Comparison of ENCODE assay signal across 8 cellular contexts in the genomic region with DNA sequence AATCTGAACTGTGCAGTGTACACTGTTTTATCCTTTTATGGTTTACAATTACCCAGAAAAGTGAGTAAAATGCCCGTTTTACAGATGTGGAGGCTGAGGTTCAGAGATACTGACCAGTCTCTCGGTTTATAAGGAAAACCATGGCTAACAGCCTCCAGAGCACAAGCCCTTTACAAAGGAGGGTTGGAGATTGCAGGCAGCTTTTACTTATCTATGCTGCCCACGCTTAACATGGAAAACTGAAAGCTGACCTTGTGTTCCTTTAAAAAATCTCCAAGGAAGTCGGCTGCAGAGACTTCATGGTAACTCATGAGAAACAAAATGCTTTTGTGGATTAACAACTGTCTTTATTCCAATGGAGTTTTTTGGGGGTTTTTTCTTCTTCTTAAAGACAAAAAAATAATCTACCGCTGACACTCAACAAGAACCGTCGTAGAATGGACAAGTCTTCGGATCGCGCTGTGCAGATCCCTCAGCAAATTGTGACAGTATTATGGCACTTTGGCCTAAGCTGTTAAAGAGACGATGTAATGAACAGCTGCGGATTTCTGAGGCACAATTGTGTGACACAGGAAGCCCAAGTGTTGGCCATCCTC. TPM values are rescaled to one million over a fixed set of nuclear protein-coding genes. Genes with fewer than 3 reads are reported as not detected.
DNase-seq lines count a peak whose midpoint lies in the region; TF ChIP-seq lines count a peak whose summit lies in the region.

No MANE protein-coding gene starts in this region.

- H3K27ac ChIP-seq in KMS-11 (peak overlapping the region; percentile 35; the same call in 1 of the 2 replicates), mucosa of rectum (ENCODE audit: low read depth in 2 of 2, low read length in 2 of 2) (peak overlapping the region; percentile 94 to 98)

- CTCF ChIA-PET in Caco-2 (lab: Charles Lee), result interaction anchor here (1.8 kb wide), 1 partner anchor 33 kb away, joined by 8 read pairs; no protein-coding TSS in a partner anchor
- CTCF ChIA-PET in GM10248 (lab: Yijun Ruan, JAX), result interaction anchor here (1.1 to 3.7 kb wide), 6 partner anchors 9 to 103 kb away, joined by 3 to 15 read pairs (median 5); a partner anchor contains a TSS

- no peaks in the 10 kb centered on the region for H3K27me3 ChIP-seq in Caco-2 (replicated peaks; ENCODE audit: control insufficient read depth, insufficient read depth, low read length)
- H3K27me3 ChIP-seq in KMS-11 (ENCODE audit: insufficient read depth, low read depth), result peaks cover 7% of the 10 kb centered on the region; the same call in 1 of the 2 replicates
- H3K27me3 ChIP-seq in mucosa of rectum (ENCODE audit: control insufficient read depth in 2 of 2, insufficient read depth in 2 of 2, low read length in 2 of 2), result no peaks in the 10 kb centered on the region

- H3K4me3 ChIP-seq in Caco-2 (ENCODE audit: low read depth, low read length) (peak overlapping the region; percentile 45), KMS-11 (IDR thresholded peaks at IDR 0.05; ENCODE audit: insufficient read depth, low read depth, low read length) (no peak overlapping the region), cardiac fibroblast (replicated peaks in 1 of 2; ENCODE audit: low read depth in 2 of 2, low read length in 2 of 2) (peak overlapping the region; percentile 33 to 53), mucosa of rectum (ENCODE audit: low read length in 2 of 2) (peak overlapping the region; percentile 92 to 100)

- intact Hi-C loops in Caco-2 (cut with micrococcal nuclease; ENCODE audit: unreplicated experiment), result loop anchor here (2.0 kb wide), 1 partner anchor 31 kb away; no protein-coding TSS in a partner anchor

- H3K27me3 Mint-ChIP-seq in Caco-2 (ENCODE audit: insufficient read depth, unreplicated experiment), result no peaks in the 10 kb centered on the region

- H2AFZ ChIP-seq in KMS-11 (ENCODE audit: low read depth), result peak overlapping the region; percentile 97

- H3K4me2 ChIP-seq in KMS-11, result peak overlapping the region; percentile 86

- H4K20me1 ChIP-seq in KMS-11 (ENCODE audit: insufficient read depth), result no peaks in the 10 kb centered on the region

- DNase-seq in Caco-2 (no peak), cardiac fibroblast (ENCODE audit: low read depth in 2 of 2) (peak in 1 of 2 donors; percentile 71), cerebellar cortex (ENCODE audit: low spot score) (no peak), NCI-H226 (no peak), SIG-M5 (lab: John Stamatoyannopoulos, UW) (no peak), GM10248 (ENCODE audit: extremely low spot score) (no peak)

- peak overlapping the region; percentile 91 for H3K27ac Mint-ChIP-seq in Caco-2 (ENCODE audit: unreplicated experiment)

- no peaks in the 10 kb centered on the region for H3K36me3 ChIP-seq in Caco-2 (ENCODE audit: control insufficient read depth, insufficient read depth, low read length)
- H3K36me3 ChIP-seq in KMS-11 (ENCODE audit: insufficient read depth), result no peaks in the 10 kb centered on the region
- H3K36me3 ChIP-seq in mucosa of rectum (ENCODE audit: control insufficient read depth in 2 of 2, insufficient read depth in 2 of 2, low read length in 2 of 2), result peaks cover 6 to 7% of the 10 kb centered on the region in 2 donors

- H3K79me2 ChIP-seq in KMS-11 (ENCODE audit: insufficient read depth, low read depth), result peaks cover 24% of the 10 kb centered on the region

- peaks cover 19% of the 10 kb centered on the region for H3K36me3 Mint-ChIP-seq in Caco-2 (ENCODE audit: insufficient read depth, unreplicated experiment)

- TF ChIP-seq CTCF in Caco-2 (IDR thresholded peaks at IDR 0.05; ENCODE audit: insufficient read depth in 1 of 2, low read depth in 1 of 2, low read length in 1 of 2, severe bottlenecking in 1 of 2, unreplicated experiment in 1 of 2) (no peak), KMS-11 (conservative IDR thresholded peaks at IDR 0.05; ENCODE audit: low read depth, low read length) (no peak), cardiac fibroblast (IDR thresholded peaks at IDR 0.05; ENCODE audit: low read depth, low read length) (no peak), GM10248 (IDR thresholded peaks at IDR 0.05; ENCODE audit: control extremely low read depth, extremely low read depth, low read depth, missing control alignments) (no peak)

- peak overlapping the region; percentile 98 for H3K4me3 Mint-ChIP-seq in Caco-2 (ENCODE audit: unreplicated experiment)

- peaks cover 14% of the 10 kb centered on the region for H3K4me1 Mint-ChIP-seq in Caco-2 (ENCODE audit: low read depth, unreplicated experiment)

- no peaks in the 10 kb centered on the region for H3K9me3 Mint-ChIP-seq in Caco-2 (ENCODE audit: unreplicated experiment)

- POLR2A ChIA-PET in Caco-2 (lab: Charles Lee), result interaction anchor here (1.2 kb wide), 1 partner anchor 376 kb away, joined by 3 read pairs; a partner anchor contains a TSS
- POLR2A ChIA-PET in GM10248 (lab: Yijun Ruan, JAX), result no interaction called here

- H3K9ac ChIP-seq in KMS-11, result peak overlapping the region; percentile 47; the same call in 1 of the 2 replicates
- peak overlapping the region; percentile 81 to 88 for H3K9ac ChIP-seq in mucosa of rectum (ENCODE audit: low read depth in 1 of 2, low read length in 2 of 2)

- BruUV-seq in Caco-2 (replicated peaks; lab: Mats Ljungman, UMichigan), result TSS peak; percentile 77

- H3K9me3 ChIP-seq in Caco-2, result no peaks in the 10 kb centered on the region
- H3K9me3 ChIP-seq in mucosa of rectum (ENCODE audit: control insufficient read depth in 2 of 2, low read length in 2 of 2), result no peaks in the 10 kb centered on the region

- H3K4me1 ChIP-seq in Caco-2, result 0 out of 2 replicates have a peak, but pooled peaks cover 4% of the 10 kb centered on the region
- peaks cover 39% of the 10 kb centered on the region for H3K4me1 ChIP-seq in KMS-11 (ENCODE audit: low read depth, poor library complexity, severe bottlenecking)
- peaks cover 13 to 21% of the 10 kb centered on the region in 2 donors for H3K4me1 ChIP-seq in mucosa of rectum (ENCODE audit: control insufficient read depth in 2 of 2, insufficient read depth in 2 of 2, low read length in 2 of 2)

RNA-seq across cellular contexts. Expression of a gene that starts 0.7 kb away (rescaled TPM):
- 25.2 and 28.8 TPM in 2 replicates for total RNA-seq in Caco-2 (2022)

RNA-seq across cellular contexts. Expression of a gene that starts 57.2 kb away (rescaled TPM):
- total RNA-seq in Caco-2 (2022), result 67.3 and 81.2 TPM in 2 replicates
